Comparison of ENCODE assay signal across 35 cellular contexts in the genomic region with DNA sequence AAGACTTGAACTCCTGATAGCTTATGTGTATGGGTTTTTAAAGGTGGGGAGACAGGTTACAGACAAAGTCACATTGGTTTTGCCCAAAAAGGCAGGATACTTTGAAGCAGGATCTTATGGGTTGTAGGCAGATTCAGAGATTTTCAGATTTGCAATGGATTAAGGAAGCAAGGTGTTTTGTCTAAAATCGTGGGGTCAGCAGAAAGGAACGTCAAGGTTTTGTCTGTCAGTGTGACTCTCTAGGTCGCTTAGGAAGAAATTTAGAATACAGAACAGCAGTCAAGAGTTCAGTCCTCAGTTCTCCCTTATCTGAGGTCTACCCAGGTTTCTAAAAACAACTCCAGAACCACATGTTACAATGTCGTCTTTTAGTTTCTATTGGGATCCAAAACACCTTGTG.
"Had no signal": no experiment of that assay in that cellular context is flagged by ENCODE, and none has a peak within 500 bp of the region (broad histone marks: within the 10 kb centered on the region; RNA-seq: fewer than 3 reads in every experiment).

No MANE protein-coding gene starts in this region.

- H3K27me3 ChIP-seq: MG63 had no signal

- DNase-seq: Kasumi-1, MG63, MM.1S, MV-4-11, NCI-H1048, NCI-H1092, NCI-H1092 treated with DMSO at 0.1 percent for 48 hours, NCI-H1105, NCI-H1105 treated with DMSO at 0.1 percent for 48 hours, NCI-H1417, NCI-H1417 treated with DMSO at 0.1 percent for 48 hours, NCI-H1436, NCI-H1436 treated with DMSO at 0.1 percent for 48 hours, NCI-H146, NCI-H1694, NCI-H1694 treated with DMSO at 0.1 percent for 48 hours, NCI-H187, NCI-H187 treated with DMSO at 0.1 percent for 48 hours, NCI-H2029, NCI-H2029 treated with DMSO at 0.1 percent for 48 hours, NCI-H2081, NCI-H2081 treated with DMSO at 0.1 percent for 48 hours, NCI-H2107, NCI-H2171, NCI-H2171 treated with DMSO at 0.1 percent for 48 hours, NCI-H2227 treated with DMSO at 0.1 percent for 48 hours, NCI-H226, NCI-H345, NCI-H446, NCI-H446 treated with DMSO at 0.1 percent for 48 hours, NCI-H510A, NCI-H510A treated with DMSO at 0.1 percent for 48 hours, NCI-H524, NCI-H524 treated with DMSO at 0.1 percent for 48 hours, NCI-H526 had no signal

- H3K4me3 ChIP-seq: MG63 had no signal

- H3K36me3 ChIP-seq: MG63 had no signal

- H3K9me3 ChIP-seq: MG63 had no signal
